1 cellular context compared by ENCODE assay signal in genomic region chr6:41947581-41948220, GRCh38.
TF ChIP-seq lines count a peak whose summit lies in the region.

No MANE protein-coding gene starts in this region.

TF ChIP-seq in HepG2, 621 proteins besides CTCF, POLR2A, EP300 and RAD21:
- TF ChIP-seq AFF4 (CRISPR knock-in tag; IDR thresholded peaks at IDR 0.05) (no peak), TEAD3 (CRISPR knock-in tag; optimal IDR thresholded peaks at IDR 0.05; ENCODE audit: borderline replicate concordance) (peak; percentile 40), ATF7 (IDR thresholded peaks at IDR 0.05) (peak; percentile 54), ATF7 (CRISPR knock-in tag; IDR thresholded peaks at IDR 0.05) (no peak), PAXIP1 (CRISPR knock-in tag; conservative IDR thresholded peaks at IDR 0.05) (no peak)
TF ChIP-seq in HepG2: peak in this region for 2.
